1 cellular context compared by ENCODE assay signal in genomic region chr17:81727324-81728031, GRCh38.
TF ChIP-seq lines count a peak whose summit lies in the region.

No MANE protein-coding gene starts in this region.

TF ChIP-seq in HepG2, 621 proteins besides CTCF, POLR2A, EP300 and RAD21 (continued from another document and continues in another):
- peak; percentile 65; the same call in 1 of the 2 replicates for TF ChIP-seq AHDC1 (CRISPR knock-in tag; IDR thresholded peaks at IDR 0.05; ENCODE audit: borderline replicate concordance)
- no peak for TF ChIP-seq SNAPC2 (CRISPR knock-in tag; IDR thresholded peaks at IDR 0.05)
- TF ChIP-seq SPEN (CRISPR knock-in tag; IDR thresholded peaks at IDR 0.05; ENCODE audit: low read depth): peak; percentile 92
- peak; percentile 90 for TF ChIP-seq JUNB (CRISPR knock-in tag; IDR thresholded peaks at IDR 0.05; ENCODE audit: borderline replicate concordance)
- 0 out of 2 replicates have a peak, but pooled peaks have one; percentile 81 for TF ChIP-seq CAMTA2 (CRISPR knock-in tag; IDR thresholded peaks at IDR 0.05; ENCODE audit: borderline replicate concordance)
- TF ChIP-seq ZNF276 (CRISPR knock-in tag; IDR thresholded peaks at IDR 0.05; ENCODE audit: low read depth): peak; percentile 98
- TF ChIP-seq SALL1 (CRISPR knock-in tag; IDR thresholded peaks at IDR 0.05): peak; percentile 99
- peak; percentile 94 for TF ChIP-seq MED1 (CRISPR knock-in tag; IDR thresholded peaks at IDR 0.05)
- peak; percentile 78 for TF ChIP-seq CREB1 (IDR thresholded peaks at IDR 0.05)
- peak; percentile 78 for TF ChIP-seq CREB1 (CRISPR knock-in tag; IDR thresholded peaks at IDR 0.05)
- TF ChIP-seq SIX1 (CRISPR knock-in tag; IDR thresholded peaks at IDR 0.05; ENCODE audit: borderline replicate concordance): no peak
- TF ChIP-seq NR0B2 (CRISPR knock-in tag; IDR thresholded peaks at IDR 0.05): peak; percentile 97
- peak; percentile 85; the same call in 1 of the 2 replicates for TF ChIP-seq SP140L (CRISPR knock-in tag; IDR thresholded peaks at IDR 0.05; ENCODE audit: borderline replicate concordance)
- TF ChIP-seq MIER2 (CRISPR knock-in tag; IDR thresholded peaks at IDR 0.05): peak; percentile 82; the same call in 1 of the 2 replicates
- no peak for TF ChIP-seq ARNT (IDR thresholded peaks at IDR 0.05)
- TF ChIP-seq ZMAT3 (CRISPR knock-in tag; conservative IDR thresholded peaks at IDR 0.05): peak; percentile 99
- peak; percentile 84 for TF ChIP-seq MED8 (CRISPR knock-in tag; IDR thresholded peaks at IDR 0.05; ENCODE audit: insufficient replicate concordance)
- TF ChIP-seq ZNF30 (CRISPR knock-in tag; IDR thresholded peaks at IDR 0.05): peak; percentile 99
- TF ChIP-seq KDM2A (CRISPR knock-in tag; IDR thresholded peaks at IDR 0.05; ENCODE audit: borderline replicate concordance, low read depth): peak; percentile 96
- TF ChIP-seq RFXAP (CRISPR knock-in tag; IDR thresholded peaks at IDR 0.05; ENCODE audit: borderline replicate concordance): peak; percentile 93
- TF ChIP-seq KMT2A (CRISPR knock-in tag; IDR thresholded peaks at IDR 0.05): peak; percentile 78
- TF ChIP-seq ZNF839 (CRISPR knock-in tag; IDR thresholded peaks at IDR 0.05; ENCODE audit: borderline replicate concordance): peak; percentile 98
- TF ChIP-seq PCBP1 (IDR thresholded peaks at IDR 0.05; ENCODE audit: borderline replicate concordance, low read depth, low read length): no peak
- no peak for TF ChIP-seq CEBPZ (IDR thresholded peaks at IDR 0.05; ENCODE audit: low read length)
- no peak for TF ChIP-seq ZNF33A (CRISPR knock-in tag; IDR thresholded peaks at IDR 0.05; ENCODE audit: borderline replicate concordance)
- TF ChIP-seq ZNF562 (CRISPR knock-in tag; IDR thresholded peaks at IDR 0.05; ENCODE audit: borderline replicate concordance): peak; percentile 96; the same call in 1 of the 2 replicates
- TF ChIP-seq ZNF329 (CRISPR knock-in tag; IDR thresholded peaks at IDR 0.05; ENCODE audit: low read depth): peak; percentile 94
- peak; percentile 95 for TF ChIP-seq ZNF124 (CRISPR knock-in tag; IDR thresholded peaks at IDR 0.05)
- peak; percentile 100 for TF ChIP-seq KDM5B (CRISPR knock-in tag; IDR thresholded peaks at IDR 0.05; ENCODE audit: borderline replicate concordance)
- peak; percentile 73 for TF ChIP-seq ZMYM3 (CRISPR knock-in tag; IDR thresholded peaks at IDR 0.05)
- TF ChIP-seq SYNCRIP (IDR thresholded peaks at IDR 0.05; ENCODE audit: insufficient read depth, low read depth, low read length): no peak
- TF ChIP-seq ZFP37 (CRISPR knock-in tag; IDR thresholded peaks at IDR 0.05; ENCODE audit: borderline replicate concordance): peak; percentile 99
- peak; percentile 40 for TF ChIP-seq PTBP1 (IDR thresholded peaks at IDR 0.05; ENCODE audit: low read depth, low read length, poor library complexity, severe bottlenecking)
- TF ChIP-seq HNRNPL (IDR thresholded peaks at IDR 0.05; ENCODE audit: low read depth, low read length): peak; percentile 81; the same call in 1 of the 2 replicates
- TF ChIP-seq CEBPG (CRISPR knock-in tag; IDR thresholded peaks at IDR 0.05): peak; percentile 75
- peak; percentile 93 for TF ChIP-seq ZMYM2 (CRISPR knock-in tag; IDR thresholded peaks at IDR 0.05)
- peak; percentile 93 for TF ChIP-seq MTF1 (CRISPR knock-in tag; IDR thresholded peaks at IDR 0.05)
- peak; percentile 91; the same call in 1 of the 2 replicates for TF ChIP-seq PAWR (CRISPR knock-in tag; IDR thresholded peaks at IDR 0.05; ENCODE audit: borderline replicate concordance)
- peak; percentile 89; the same call in 1 of the 2 replicates for TF ChIP-seq ZC3H4 (CRISPR knock-in tag; IDR thresholded peaks at IDR 0.05; ENCODE audit: borderline replicate concordance)
- TF ChIP-seq GLMP (CRISPR knock-in tag; IDR thresholded peaks at IDR 0.05; ENCODE audit: borderline replicate concordance): no peak
- no peak; the same call in 1 of the 2 replicates for TF ChIP-seq NR2F2 (IDR thresholded peaks at IDR 0.05; ENCODE audit: borderline replicate concordance, low read depth)
- TF ChIP-seq JDP2 (CRISPR knock-in tag; IDR thresholded peaks at IDR 0.05; ENCODE audit: borderline replicate concordance): peak; percentile 84; the same call in 1 of the 2 replicates
- peak; percentile 31; the same call in 1 of the 2 replicates for TF ChIP-seq ZMAT5 (CRISPR knock-in tag; IDR thresholded peaks at IDR 0.05; ENCODE audit: borderline replicate concordance, low read depth)
- no peak; the same call in 1 of the 2 replicates for TF ChIP-seq ZNF20 (CRISPR knock-in tag; IDR thresholded peaks at IDR 0.05)
- peak; percentile 97; the same call in 1 of the 2 replicates for TF ChIP-seq PLSCR1 (CRISPR knock-in tag; IDR thresholded peaks at IDR 0.05; ENCODE audit: borderline replicate concordance)
- 0 out of 2 replicates have a peak, but pooled peaks have one; percentile 67 for TF ChIP-seq CSRNP2 (CRISPR knock-in tag; conservative IDR thresholded peaks at IDR 0.05; ENCODE audit: low read depth)
- TF ChIP-seq ZNF451 (CRISPR knock-in tag; IDR thresholded peaks at IDR 0.05): peak; percentile 99
- TF ChIP-seq KLF12 (CRISPR knock-in tag; IDR thresholded peaks at IDR 0.05; ENCODE audit: borderline replicate concordance): peak; percentile 84; the same call in 1 of the 2 replicates
- peak; percentile 93 for TF ChIP-seq ZNF362 (CRISPR knock-in tag; IDR thresholded peaks at IDR 0.05; ENCODE audit: borderline replicate concordance)
- TF ChIP-seq ADNP (CRISPR knock-in tag; IDR thresholded peaks at IDR 0.05): peak; percentile 65; the same call in 1 of the 2 replicates
- peak in 1 of 2 experiments; percentile 53; a peak in 2 of 4 replicates for TF ChIP-seq NR2F1 (CRISPR knock-in tag; IDR thresholded peaks at IDR 0.05)
- peak; percentile 92 to 99; a peak in 3 of 4 replicates for TF ChIP-seq KLF16 (CRISPR knock-in tag; IDR thresholded peaks at IDR 0.05)
- TF ChIP-seq ASH2L (IDR thresholded peaks at IDR 0.05; ENCODE audit: insufficient read length, low read depth, low read length): peak; percentile 62
